In genomic region chr20:19930461-19930860, GRCh38 we compare ENCODE assay signal across 19 cellular contexts.
"Had no signal": no experiment of that assay in that cellular context is flagged by ENCODE, and none has a peak within 500 bp of the region (broad histone marks: within the 10 kb centered on the region; RNA-seq: fewer than 3 reads in every experiment).

No MANE protein-coding gene starts in this region.

- H3K4me3 ChIP-seq: coronary artery, gastroesophageal sphincter, lung had no signal

- H3K4me1 ChIP-seq: parathyroid adenoma had no signal

- H3K36me3 ChIP-seq: gastroesophageal sphincter, neutrophil had no signal

- H3K9ac ChIP-seq: parathyroid adenoma had no signal

- H3K27ac ChIP-seq: neutrophil, parathyroid adenoma had no signal

- H3K9me3 ChIP-seq: gastroesophageal sphincter, neutrophil had no signal

- H3K27me3 ChIP-seq: gastroesophageal sphincter had no signal

- ATAC-seq: activated CD4-positive, alpha-beta T cell treated with anti-CD3 and anti-CD28 coated beads for 36 hours; activated T-cell treated with anti-CD3 and anti-CD28 coated beads, Interleukin-2, amount 50 U/mL, for 4 hours; gastroesophageal sphincter; left colon; naive thymus-derived CD8-positive, alpha-beta T cell had no signal

- DNase-seq: activated B cell treated with CpG ODN at 0.5 μM for 24 hours; activated CD4-positive, alpha-beta T cell treated with anti-CD3 and anti-CD28 coated beads for 36 hours; activated CD4-positive, alpha-beta T cell treated with anti-CD3 and anti-CD28 coated beads, Interleukin-2, amount 50 U/mL, for 4 hours; activated CD8-positive, alpha-beta memory T cell treated with anti-CD3 and anti-CD28 coated beads, Interleukin-2, amount 50 U/mL, for 48 hours; activated naive CD4-positive, alpha-beta T cell treated with Interleukin-2 at 50 U/mL for 16 hours; activated naive CD8-positive, alpha-beta T cell treated with anti-CD3 and anti-CD28 coated beads for 36 hours; activated T-cell treated with anti-CD3 and anti-CD28 coated beads, Interleukin-2, amount 50 U/mL, for 4 hours; endodermal cell; islet precursor cell; naive thymus-derived CD8-positive, alpha-beta T cell; stimulated activated CD4-positive, alpha-beta T cell treated with anti-CD3 and anti-CD28 coated beads, Interleukin-2, amount 100 ng/mL, for 48 hours; stimulated activated CD8-positive, alpha-beta memory T cell treated with anti-CD3 and anti-CD28 coated beads, Interleukin-4, amount 100 ng/mL, for 48 hours; stimulated activated naive CD4-positive, alpha-beta T cell had no signal
